Comparison of ENCODE assay signal across 9 cellular contexts in the genomic region with DNA sequence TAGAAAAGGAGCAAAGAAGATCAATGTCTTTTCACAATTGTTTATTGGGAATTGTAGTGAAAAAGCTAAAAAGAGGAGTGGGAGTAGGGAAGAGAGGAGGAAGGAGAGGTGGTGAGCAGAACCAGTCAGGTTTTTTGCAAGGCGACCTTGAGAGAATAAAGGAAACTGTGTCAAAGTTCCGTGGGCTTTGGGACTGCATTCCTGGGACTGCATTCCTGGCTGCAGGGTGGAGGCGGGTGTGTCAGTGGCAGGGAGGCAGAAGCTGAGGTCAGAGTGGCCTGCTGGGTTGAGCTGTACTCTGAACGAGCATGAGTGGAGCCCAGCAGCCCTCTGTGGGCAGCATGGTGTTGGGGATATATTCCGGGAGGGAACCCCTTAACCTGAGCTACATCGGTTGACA.
DNase-seq lines count a peak whose midpoint lies in the region; TF ChIP-seq lines count a peak whose summit lies in the region.
"Had no signal": no experiment of that assay in that cellular context is flagged by ENCODE, and none has a peak within 500 bp of the region (broad histone marks: within the 10 kb centered on the region; RNA-seq: fewer than 3 reads in every experiment).

No MANE protein-coding gene starts in this region.

- H3K27me3 Mint-ChIP-seq in type B pancreatic cell = no peaks in the 10 kb centered on the region
- H3K27me3 Mint-ChIP-seq in CD14-positive monocyte (ENCODE audit: low read depth in 3 of 3) = peaks cover 0 to 2% (median 0%) of the 10 kb centered on the region in 3 donors

- H3K36me3 Mint-ChIP-seq in type B pancreatic cell (peaks cover 47% of the 10 kb centered on the region), CD14-positive monocyte (peaks cover 53 to 63% of the 10 kb centered on the region in 2 donors)

- peak; percentile 42 for DNase-seq in HT1080 (ENCODE audit: low read depth)
- peak; percentile 31 to 58 for DNase-seq in cardiac fibroblast (ENCODE audit: low read depth in 2 of 2)
- peak; percentile 53 for DNase-seq in left kidney (ENCODE audit: low read depth, low spot score)
- DNase-seq in type B pancreatic cell (ENCODE audit: extremely low spot score, unreplicated experiment) = no peak
- no peak for DNase-seq in CD14-positive monocyte (ENCODE audit: low spot score)
- DNase-seq in retina = no peak
- no peak for DNase-seq in middle frontal gyrus (ENCODE audit: extremely low spot score, low spot score)
- no peak for DNase-seq in activated CD8-positive, alpha-beta memory T cell treated with anti-CD3 and anti-CD28 coated beads for 24 hours
- DNase-seq: GF-D8 had no signal

- intact Hi-C loops in CD14-positive monocyte (cut with micrococcal nuclease) = no loop called here

- H3K9me3 Mint-ChIP-seq in type B pancreatic cell = no peaks in the 10 kb centered on the region
- H3K9me3 Mint-ChIP-seq in CD14-positive monocyte = peaks cover 0 to 2% (median 0%) of the 10 kb centered on the region in 7 donors

- H3K4me3 Mint-ChIP-seq in type B pancreatic cell = peak overlapping the region; percentile 46
- no peak overlapping the region for H3K4me3 Mint-ChIP-seq in CD14-positive monocyte

- H3K4me3 ChIP-seq in cardiac fibroblast (replicated peaks in 1 of 2; ENCODE audit: low read depth in 2 of 2, low read length in 2 of 2) = no peak overlapping the region

- TF ChIP-seq CTCF in cardiac fibroblast (IDR thresholded peaks at IDR 0.05; ENCODE audit: low read depth, low read length) (no peak), type B pancreatic cell (conservative IDR thresholded peaks at IDR 0.05) (no peak), CD14-positive monocyte (IDR thresholded peaks at IDR 0.05) (no peak)

- H3K27ac Mint-ChIP-seq in type B pancreatic cell = peak overlapping the region; percentile 88
- H3K27ac Mint-ChIP-seq in CD14-positive monocyte = no peak overlapping the region

- H3K4me1 Mint-ChIP-seq in type B pancreatic cell (ENCODE audit: unreplicated experiment) = peaks cover 11% of the 10 kb centered on the region
- no peaks in the 10 kb centered on the region for H3K4me1 Mint-ChIP-seq in CD14-positive monocyte

Comparison
In these comparisons a context has a peak if more than half of its experiments do, and no peak if none do; other contexts are left out.
1. DNase-seq: peak in HT1080 (single experiment), cardiac fibroblast (2 of 2) and left kidney (single experiment); none in type B pancreatic cell (single experiment), CD14-positive monocyte (single experiment), retina (single experiment), middle frontal gyrus (single experiment) and activated CD8-positive, alpha-beta memory T cell treated with anti-CD3 and anti-CD28 coated beads for 24 hours (single experiment).